In the genomic region with DNA sequence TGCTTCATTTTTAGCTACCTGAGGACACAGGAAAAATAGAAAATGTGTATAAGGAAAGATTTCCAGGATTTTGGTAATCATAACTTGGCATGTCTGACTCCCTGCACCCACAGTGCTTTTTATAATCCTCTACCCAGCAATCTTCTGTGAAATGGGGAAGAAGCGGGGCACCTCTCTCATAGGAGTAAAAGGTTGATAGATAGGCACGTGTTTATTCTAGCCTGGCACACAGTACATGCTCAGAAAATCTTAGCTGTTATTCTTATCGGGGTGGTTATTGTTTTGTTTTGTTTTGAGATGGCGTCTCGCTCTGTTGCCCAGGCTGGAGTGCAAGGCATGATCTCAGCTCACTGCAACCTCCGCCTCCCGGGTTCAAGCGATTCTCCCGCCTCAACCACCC, we compare ENCODE assay signal across 1 cellular context.
TF ChIP-seq lines count a peak whose summit lies in the region.

No MANE protein-coding gene starts in this region.

TF ChIP-seq in H1, 55 proteins besides CTCF, POLR2A, EP300 and RAD21:
- no peak for TF ChIP-seq SUZ12 (IDR thresholded peaks at IDR 0.05; ENCODE audit: low read length)
- no peak for TF ChIP-seq CHD1 (IDR thresholded peaks at IDR 0.05; ENCODE audit: low read depth, low read length)
